13 cellular contexts compared by ENCODE assay signal in genomic region chr7:26083113-26083512, GRCh38.
DNase-seq lines count a peak whose midpoint lies in the region; FAIRE-seq and TF ChIP-seq lines count a peak whose summit lies in the region.
"Had no signal": no experiment of that assay in that cellular context is flagged by ENCODE, and none has a peak within 500 bp of the region (broad histone marks: within the 10 kb centered on the region; RNA-seq: fewer than 3 reads in every experiment).

No MANE protein-coding gene starts in this region.

- H3K56ac ChIP-seq in mesendoderm (ENCODE audit: low read length) = no peak overlapping the region

- H3K27me3 ChIP-seq in A673 (replicated peaks; ENCODE audit: insufficient read depth, low read depth, low read length, poor library complexity) = no peaks in the 10 kb centered on the region
- H3K27me3 ChIP-seq in keratinocyte (ENCODE audit: control insufficient read depth, extremely low read depth, insufficient read depth, low read length) = peaks cover 12% of the 10 kb centered on the region
- H3K27me3 ChIP-seq in mesendoderm (ENCODE audit: insufficient read depth, low read length, poor library complexity) = no peaks in the 10 kb centered on the region
- H3K27me3 ChIP-seq: ovary had no signal

- H2AFZ ChIP-seq in keratinocyte (ENCODE audit: control insufficient read depth, low read length) = peak overlapping the region; percentile 46

- H2BK15ac ChIP-seq in mesendoderm (replicated peaks; ENCODE audit: low read depth) = no peak overlapping the region

- peak; percentile 41 for FAIRE-seq in keratinocyte (lab: Jason Lieb, UNC)

- H3K79me2 ChIP-seq in keratinocyte (ENCODE audit: control insufficient read depth, insufficient read depth, low read length) = no peaks in the 10 kb centered on the region
- H3K79me2 ChIP-seq in mesendoderm (ENCODE audit: control insufficient read depth, insufficient read depth, low read length) = no peaks in the 10 kb centered on the region

- BruUV-seq in A673 (replicated peaks; lab: Mats Ljungman, UMichigan) = no TSS peak

- H3K4me3 ChIP-seq in A673 (ENCODE audit: low read depth, low read length, poor library complexity, severe bottlenecking) = no peak overlapping the region
- H3K4me3 ChIP-seq in keratinocyte (ENCODE audit: control insufficient read depth in 2 of 3, extremely low read depth in 1 of 3, insufficient read depth in 2 of 3, low read depth in 1 of 3, low read length in 3 of 3) = no peak overlapping the region
- no peak overlapping the region for H3K4me3 ChIP-seq in mesendoderm (ENCODE audit: low read length)
- H3K4me3 ChIP-seq: ovary had no signal

- no peak overlapping the region for H4K8ac ChIP-seq in mesendoderm (ENCODE audit: low read depth, low read length)

- no peak overlapping the region for H3K18ac ChIP-seq in mesendoderm (ENCODE audit: low read length)

- H4K20me1 ChIP-seq in keratinocyte (ENCODE audit: control insufficient read depth, extremely low read depth, insufficient read depth, low read length) = no peaks in the 10 kb centered on the region

- H3K9me1 ChIP-seq in keratinocyte (ENCODE audit: control insufficient read depth, extremely low read depth, insufficient read depth, low read length) = no peaks in the 10 kb centered on the region

- H2BK5ac ChIP-seq in mesendoderm (ENCODE audit: low read length) = no peak overlapping the region

- H3K4me2 ChIP-seq in keratinocyte (ENCODE audit: control insufficient read depth, extremely low read depth, insufficient read depth, low read depth, low read length) = peak overlapping the region; percentile 51
- no peak overlapping the region for H3K4me2 ChIP-seq in mesendoderm (ENCODE audit: low read length)

- H3K4me1 ChIP-seq in A673 (ENCODE audit: insufficient read depth, low read length, poor library complexity, severe bottlenecking) (peaks cover 27% of the 10 kb centered on the region), keratinocyte (ENCODE audit: control insufficient read depth, extremely low read depth, insufficient read depth, low read length) (peaks cover 41% of the 10 kb centered on the region), mesendoderm (ENCODE audit: control insufficient read depth, low read depth, low read length) (no peaks in the 10 kb centered on the region)

- dilution Hi-C loops in keratinocyte (cut with MboI; ENCODE audit: extremely low pct_ligation_motif_present, low sequenced_read_pairs) = no loop called here

- H3K9me3 ChIP-seq in A673 (ENCODE audit: low read depth, low read length, poor library complexity, severe bottlenecking) = no peaks in the 10 kb centered on the region
- H3K9me3 ChIP-seq in keratinocyte (ENCODE audit: control insufficient read depth, low read depth, low read length) = no peaks in the 10 kb centered on the region
- H3K9me3 ChIP-seq: ovary had no signal

- whole genome bisulfite sequencing in mesendoderm (ENCODE audit: extremely low coverage, insufficient coverage, low lambda C conversion rate) = no CpG with 5 or more reads among the region's 2 CpGs

- DNase-seq in A673 (ENCODE audit: low spot score) (peak; percentile 87), HPDE6-E6E7 (ENCODE audit: extremely low spot score) (peak; percentile 67), keratinocyte (ENCODE audit: low read depth, low spot score) (peak; percentile 41), mesendoderm (no peak), caudate nucleus (lab: John Stamatoyannopoulos, UW) (no peak), GF-D8 (lab: John Stamatoyannopoulos, UW) (no peak), activated gamma-delta T cell treated with Interleukin-2 at 50 U/mL for 16 hours (no peak)
- DNase-seq: activated naive CD4-positive, alpha-beta T cell; DMS153; effector CD8-positive, alpha-beta T cell; NCI-H2081 treated with DMSO at 0.1 percent for 48 hours; ovary had no signal

- no peaks in the 10 kb centered on the region for H3K79me1 ChIP-seq in mesendoderm (ENCODE audit: low read length)

- no peak overlapping the region for H4K5ac ChIP-seq in mesendoderm (ENCODE audit: low read length)

- POLR2A ChIA-PET in A673 (lab: Charles Lee; ENCODE audit: low non-redundant PET) = interaction anchor here (1.1 kb wide), 1 partner anchor 115 kb away, joined by 3 read pairs; no protein-coding TSS in a partner anchor

- no peak overlapping the region for H2BK120ac ChIP-seq in mesendoderm (ENCODE audit: low read depth, low read length)

- CTCF ChIA-PET in A673 (lab: Charles Lee) = interaction anchor here (1.1 kb wide), 1 partner anchor 189 kb away, joined by 3 read pairs; no protein-coding TSS in a partner anchor

- no peak overlapping the region for H3K4ac ChIP-seq in mesendoderm (ENCODE audit: low read depth, low read length)

- no peak overlapping the region for H2AK5ac ChIP-seq in mesendoderm (ENCODE audit: low read length)

- intact Hi-C loops in A673 (cut with micrococcal nuclease; ENCODE audit: unreplicated experiment) = no loop called here

- no peaks in the 10 kb centered on the region for H3K36me3 ChIP-seq in A673 (ENCODE audit: insufficient read depth, low read length, poor library complexity, severe bottlenecking)
- no peaks in the 10 kb centered on the region for H3K36me3 ChIP-seq in keratinocyte (ENCODE audit: control insufficient read depth in 2 of 2, extremely low read depth in 1 of 2, insufficient read depth in 2 of 2, low read length in 2 of 2)
- H3K36me3 ChIP-seq in mesendoderm (ENCODE audit: control insufficient read depth, insufficient read depth, low read length) = no peaks in the 10 kb centered on the region
- H3K36me3 ChIP-seq: ovary had no signal

- H3K9ac ChIP-seq in keratinocyte (ENCODE audit: control insufficient read depth, extremely low read depth, insufficient read depth, low read length) = peak overlapping the region; percentile 15
- no peak overlapping the region for H3K9ac ChIP-seq in mesendoderm (ENCODE audit: low read length)

- no peak overlapping the region for H3K23ac ChIP-seq in mesendoderm (ENCODE audit: low read length)

- peak overlapping the region; percentile 47 for H3K27ac ChIP-seq in A673 (ENCODE audit: low read depth, low read length, poor library complexity, severe bottlenecking)
- H3K27ac ChIP-seq in VCaP = peak overlapping the region; percentile 42
- H3K27ac ChIP-seq in keratinocyte (ENCODE audit: control insufficient read depth, insufficient read depth, low read length) = no peak overlapping the region
- no peak overlapping the region for H3K27ac ChIP-seq in mesendoderm (ENCODE audit: low read depth, low read length)
- no peak overlapping the region for H3K27ac ChIP-seq in caudate nucleus (ENCODE audit: low read depth, low read length)
- H3K27ac ChIP-seq: ovary had no signal

- TF ChIP-seq CTCF in A673 (conservative IDR thresholded peaks at IDR 0.05; ENCODE audit: low read depth, low read length) (no peak), VCaP (conservative IDR thresholded peaks at IDR 0.05) (no peak), keratinocyte (optimal IDR thresholded peaks at IDR 0.05 in 1 of 3, IDR thresholded peaks at IDR 0.05 in 1 of 3, conservative IDR thresholded peaks at IDR 0.05 in 1 of 3; ENCODE audit: extremely low read depth in 1 of 3, insufficient read depth in 2 of 3, low read length in 3 of 3) (no peak)

Comparison
In these comparisons a context has a peak if more than half of its experiments do, and no peak if none do; other contexts are left out.
1. DNase-seq: peak in A673 (single experiment), HPDE6-E6E7 (single experiment) and keratinocyte (single experiment); none in mesendoderm (single experiment), caudate nucleus (0 of 61), GF-D8 (single experiment) and activated gamma-delta T cell treated with Interleukin-2 at 50 U/mL for 16 hours (single experiment).
2. H3K27ac ChIP-seq: peak in A673 (single experiment) and VCaP (single experiment); none in keratinocyte (single experiment), mesendoderm (single experiment) and caudate nucleus (single experiment).